1 cellular context compared by ENCODE assay signal in the genomic region with DNA sequence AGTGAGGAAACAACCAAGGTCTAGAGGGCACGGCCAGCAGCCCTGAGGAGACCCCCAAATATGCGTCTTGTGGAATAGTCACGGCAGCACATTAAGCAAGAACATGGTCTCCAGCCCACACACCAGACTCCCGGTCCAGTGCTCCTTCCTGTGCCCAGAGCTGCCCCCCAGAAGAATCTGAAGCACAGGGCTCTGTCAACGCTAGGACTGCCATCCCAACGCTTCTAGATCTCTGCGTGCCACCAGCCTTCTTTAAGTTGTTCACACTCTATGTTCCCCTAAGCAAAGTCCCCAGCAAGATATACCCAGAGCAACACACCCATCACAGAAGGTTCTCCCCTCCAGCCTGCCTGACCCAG.
TF ChIP-seq lines count a peak whose summit lies in the region.

No MANE protein-coding gene starts in this region.

TF ChIP-seq in GM12878, 131 proteins besides CTCF, POLR2A, EP300 and RAD21:
- TF ChIP-seq CBX5 (IDR thresholded peaks at IDR 0.05; ENCODE audit: low read depth) (no peak), JUNB (IDR thresholded peaks at IDR 0.05) (no peak)
- TF ChIP-seq, protein P1, sequence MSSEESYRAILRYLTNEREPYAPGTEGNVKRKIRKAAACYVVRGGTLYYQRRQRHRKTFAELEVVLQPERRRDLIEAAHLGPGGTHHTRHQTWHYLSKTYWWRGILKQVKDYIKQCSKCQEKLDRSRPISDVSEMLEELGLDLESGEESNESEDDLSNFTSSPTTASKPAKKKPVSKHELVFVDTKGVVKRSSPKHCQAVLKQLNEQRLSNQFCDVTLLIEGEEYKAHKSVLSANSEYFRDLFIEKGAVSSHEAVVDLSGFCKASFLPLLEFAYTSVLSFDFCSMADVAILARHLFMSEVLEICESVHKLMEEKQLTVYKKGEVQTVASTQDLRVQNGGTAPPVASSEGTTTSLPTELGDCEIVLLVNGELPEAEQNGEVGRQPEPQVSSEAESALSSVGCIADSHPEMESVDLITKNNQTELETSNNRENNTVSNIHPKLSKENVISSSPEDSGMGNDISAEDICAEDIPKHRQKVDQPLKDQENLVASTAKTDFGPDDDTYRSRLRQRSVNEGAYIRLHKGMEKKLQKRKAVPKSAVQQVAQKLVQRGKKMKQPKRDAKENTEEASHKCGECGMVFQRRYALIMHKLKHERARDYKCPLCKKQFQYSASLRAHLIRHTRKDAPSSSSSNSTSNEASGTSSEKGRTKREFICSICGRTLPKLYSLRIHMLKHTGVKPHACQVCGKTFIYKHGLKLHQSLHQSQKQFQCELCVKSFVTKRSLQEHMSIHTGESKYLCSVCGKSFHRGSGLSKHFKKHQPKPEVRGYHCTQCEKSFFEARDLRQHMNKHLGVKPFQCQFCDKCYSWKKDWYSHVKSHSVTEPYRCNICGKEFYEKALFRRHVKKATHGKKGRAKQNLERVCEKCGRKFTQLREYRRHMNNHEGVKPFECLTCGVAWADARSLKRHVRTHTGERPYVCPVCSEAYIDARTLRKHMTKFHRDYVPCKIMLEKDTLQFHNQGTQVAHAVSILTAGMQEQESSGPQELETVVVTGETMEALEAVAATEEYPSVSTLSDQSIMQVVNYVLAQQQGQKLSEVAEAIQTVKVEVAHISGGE (CRISPR knock-in tag; IDR thresholded peaks at IDR 0.05), result no peak
